Comparison of ENCODE assay signal across 17 cellular contexts in genomic region chr2:237717366-237718276, GRCh38.
DNase-seq lines count a peak whose midpoint lies in the region; TF ChIP-seq lines count a peak whose summit lies in the region.
"Had no signal": no experiment of that assay in that cellular context is flagged by ENCODE, and none has a peak within 500 bp of the region (broad histone marks: within the 10 kb centered on the region; RNA-seq: fewer than 3 reads in every experiment).

No MANE protein-coding gene starts in this region.

- POLR2A ChIA-PET in CD4-positive, alpha-beta memory T cell (lab: Charles Lee; ENCODE audit: partially characterized antibody): interaction anchor here (1.1 to 1.6 kb wide), 3 partner anchors 21 to 26 kb away, joined by 3 to 5 read pairs (median 3); no protein-coding TSS in a partner anchor
- POLR2A ChIA-PET in RWPE1 (lab: Yijun Ruan, JAX; ENCODE audit: low non-redundant PET): no interaction called here
- POLR2A ChIA-PET in OCI-LY7 (lab: Charles Lee): interaction anchor here (0.6 to 1.2 kb wide), 4 partner anchors 7 to 45 kb away, joined by 3 read pairs; no protein-coding TSS in a partner anchor

- H3K36me3 Mint-ChIP-seq in CD4-positive, alpha-beta memory T cell: peaks cover 15 to 58% of the 10 kb centered on the region in 2 donors
- peaks cover 15% of the 10 kb centered on the region for H3K36me3 Mint-ChIP-seq in endodermal cell (ENCODE audit: low read depth)
- H3K36me3 Mint-ChIP-seq in osteocyte (ENCODE audit: unreplicated experiment): peaks cover 9% of the 10 kb centered on the region

- H3K9me3 ChIP-seq in CD4-positive, alpha-beta memory T cell (ENCODE audit: control insufficient read depth in 1 of 2, low read length in 2 of 2): no peaks in the 10 kb centered on the region
- H3K9me3 ChIP-seq in endodermal cell (ENCODE audit: control insufficient read depth, low read length) (no peaks in the 10 kb centered on the region), hepatocyte (ENCODE audit: low read depth) (no peaks in the 10 kb centered on the region), OCI-LY7 (ENCODE audit: low read length) (no peaks in the 10 kb centered on the region)
- H3K9me3 ChIP-seq: lower lobe of right lung had no signal

- H3K27me3 ChIP-seq in CD4-positive, alpha-beta memory T cell (ENCODE audit: insufficient read depth, low read length): no peaks in the 10 kb centered on the region
- H3K27me3 ChIP-seq in endodermal cell (ENCODE audit: control insufficient read depth, insufficient read depth, low read length, poor library complexity, severe bottlenecking) (no peaks in the 10 kb centered on the region), hepatocyte (no peaks in the 10 kb centered on the region)

- H3K36me3 ChIP-seq in CD4-positive, alpha-beta memory T cell (ENCODE audit: insufficient read depth, low read length): no peaks in the 10 kb centered on the region
- H3K36me3 ChIP-seq in endodermal cell (ENCODE audit: control insufficient read depth, insufficient read depth, low read length) (peaks cover 64% of the 10 kb centered on the region), hepatocyte (replicated peaks; ENCODE audit: insufficient read depth, low read depth) (no peaks in the 10 kb centered on the region), OCI-LY7 (ENCODE audit: insufficient read depth, low read length) (peaks cover 84% of the 10 kb centered on the region)

- H3K27ac ChIP-seq in CD4-positive, alpha-beta memory T cell (ENCODE audit: low read depth, low read length): no peak overlapping the region
- H3K27ac ChIP-seq in RWPE1: peak overlapping the region; percentile 67
- no peak overlapping the region for H3K27ac ChIP-seq in endodermal cell (ENCODE audit: low read depth, low read length)
- H3K27ac ChIP-seq in hepatocyte: no peak overlapping the region
- H3K27ac ChIP-seq in OCI-LY7 (ENCODE audit: low read depth, low read length, poor library complexity, severe bottlenecking): no peak overlapping the region
- H3K27ac ChIP-seq: lower lobe of right lung had no signal

- WGBS in endodermal cell (ENCODE audit: insufficient coverage in 1 of 2, insufficient read length in 1 of 2), 2 experiments: 95% methylated on average over 19 to 22 of the region's 24 CpGs
- WGBS in hepatocyte (ENCODE audit: low lambda C conversion rate, missing lambda C conversion rate): 82% methylated on average over 24 of the region's 24 CpGs

- no peak overlapping the region for H3K9ac ChIP-seq in endodermal cell (ENCODE audit: extremely low read depth, low read length, poor library complexity, severe bottlenecking)

- H4K20me1 ChIP-seq in hepatocyte (ENCODE audit: insufficient read depth, poor library complexity, severe bottlenecking) (no peaks in the 10 kb centered on the region), OCI-LY7 (ENCODE audit: insufficient read depth, low read length) (peaks cover 5% of the 10 kb centered on the region; the same call in 1 of the 2 replicates)

- H3K27ac Mint-ChIP-seq in CD4-positive, alpha-beta memory T cell: peak overlapping the region in 5 of 7 donors; percentile 62 to 86 (median 73)
- H3K27ac Mint-ChIP-seq in endodermal cell (peak overlapping the region; percentile 24), osteocyte (ENCODE audit: unreplicated experiment) (peak overlapping the region; percentile 48)
- H3K27ac Mint-ChIP-seq: progenitor cell of endocrine pancreas had no signal

- no peak for TF ChIP-seq CTCF in RWPE1 (conservative IDR thresholded peaks at IDR 0.05; ENCODE audit: low read depth)
- no peak for TF ChIP-seq CTCF in endodermal cell (conservative IDR thresholded peaks at IDR 0.05)
- no peak for TF ChIP-seq CTCF in osteocyte (IDR thresholded peaks at IDR 0.05)
- TF ChIP-seq CTCF in hepatocyte (IDR thresholded peaks at IDR 0.05; ENCODE audit: poor library complexity): no peak
- TF ChIP-seq CTCF in OCI-LY7 (conservative IDR thresholded peaks at IDR 0.05; ENCODE audit: low read length): no peak

- DNase-seq in CD4-positive, alpha-beta memory T cell: no peak
- no peak for DNase-seq in RWPE1 (ENCODE audit: low spot score)
- peak; percentile 47 for DNase-seq in endodermal cell
- DNase-seq in osteocyte (ENCODE audit: extremely low spot score, unreplicated experiment): peak; percentile 75
- no peak for DNase-seq in NCI-H510A treated with DMSO at 0.1 percent for 48 hours (lab: John Stamatoyannopoulos, UW)
- no peak for DNase-seq in hepatocyte (ENCODE audit: low spot score)
- no peak for DNase-seq in OCI-LY7 (ENCODE audit: low spot score)
- no peak for DNase-seq in cortex of kidney (lab: John Stamatoyannopoulos, UW)
- DNase-seq: aorta; effector CD8-positive, alpha-beta T cell; GDM1; lower lobe of right lung; NCI-H1105; NCI-H446; stimulated activated CD4-positive, alpha-beta T cell treated with anti-CD3 and anti-CD28 coated beads, Interleukin-4, amount 100 ng/mL, for 4 hours had no signal

- intact Hi-C loops in CD4-positive, alpha-beta memory T cell (cut with micrococcal nuclease): no loop called here
- intact Hi-C loops in OCI-LY7 (cut with micrococcal nuclease; ENCODE audit: unreplicated experiment): no loop called here

- H3K79me2 ChIP-seq in hepatocyte (peaks cover 60% of the 10 kb centered on the region), OCI-LY7 (ENCODE audit: insufficient read depth, low read depth, low read length) (peaks cover 66% of the 10 kb centered on the region)

- no peak overlapping the region for H3K4me2 ChIP-seq in hepatocyte
- no peak overlapping the region for H3K4me2 ChIP-seq in OCI-LY7 (ENCODE audit: low read length)

- H3K9me3 Mint-ChIP-seq in CD4-positive, alpha-beta memory T cell: no peaks in the 10 kb centered on the region
- no peaks in the 10 kb centered on the region for H3K9me3 Mint-ChIP-seq in endodermal cell
- no peaks in the 10 kb centered on the region for H3K9me3 Mint-ChIP-seq in osteocyte (ENCODE audit: unreplicated experiment)
- H3K9me3 Mint-ChIP-seq: CD8-positive, alpha-beta T cell had no signal

- CTCF ChIA-PET in CD4-positive, alpha-beta memory T cell (lab: Charles Lee; ENCODE audit: partially characterized antibody): interaction anchor here (0.8 to 3.6 kb wide), 3 partner anchors 23 to 44 kb away, joined by 3 to 16 read pairs (median 3); no protein-coding TSS in a partner anchor
- CTCF ChIA-PET in RWPE1 (lab: Yijun Ruan, JAX): no interaction called here
- CTCF ChIA-PET in OCI-LY7 (lab: Charles Lee; ENCODE audit: unreplicated experiment): no interaction called here

- H3K4me1 Mint-ChIP-seq in CD4-positive, alpha-beta memory T cell: peaks cover 64 to 88% (median 77%) of the 10 kb centered on the region in 4 donors
- H3K4me1 Mint-ChIP-seq in endodermal cell: peaks cover 13% of the 10 kb centered on the region
- peaks cover 44% of the 10 kb centered on the region for H3K4me1 Mint-ChIP-seq in osteocyte (ENCODE audit: unreplicated experiment)

- H3K27me3 Mint-ChIP-seq in CD4-positive, alpha-beta memory T cell: no peaks in the 10 kb centered on the region
- H3K27me3 Mint-ChIP-seq in endodermal cell (ENCODE audit: insufficient read depth): no peaks in the 10 kb centered on the region
- no peaks in the 10 kb centered on the region for H3K27me3 Mint-ChIP-seq in osteocyte (ENCODE audit: unreplicated experiment)
- H3K27me3 Mint-ChIP-seq: progenitor cell of endocrine pancreas had no signal

- no peak overlapping the region for H3K4me3 Mint-ChIP-seq in CD4-positive, alpha-beta memory T cell
- H3K4me3 Mint-ChIP-seq in endodermal cell (no peak overlapping the region), osteocyte (ENCODE audit: unreplicated experiment) (no peak overlapping the region)
- H3K4me3 Mint-ChIP-seq: CD8-positive, alpha-beta T cell had no signal

- no peak overlapping the region for H3K4me3 ChIP-seq in CD4-positive, alpha-beta memory T cell (ENCODE audit: low read length in 2 of 2)
- no peak overlapping the region for H3K4me3 ChIP-seq in endodermal cell (ENCODE audit: low read length)
- no peak overlapping the region for H3K4me3 ChIP-seq in hepatocyte
- no peak overlapping the region for H3K4me3 ChIP-seq in OCI-LY7 (ENCODE audit: low read depth, low read length, poor library complexity, severe bottlenecking)
- H3K4me3 ChIP-seq: lower lobe of right lung had no signal

- no peaks in the 10 kb centered on the region for H3K9me2 ChIP-seq in hepatocyte (replicated peaks; ENCODE audit: insufficient read depth)
- H3K9me2 ChIP-seq in OCI-LY7 (ENCODE audit: insufficient read depth, low read length): no peaks in the 10 kb centered on the region

- H2AFZ ChIP-seq in hepatocyte: no peak overlapping the region
- H2AFZ ChIP-seq in OCI-LY7 (ENCODE audit: low read length): no peak overlapping the region

- H3K4me1 ChIP-seq in CD4-positive, alpha-beta memory T cell (ENCODE audit: insufficient read depth, low read length): peaks cover 38% of the 10 kb centered on the region
- H3K4me1 ChIP-seq in endodermal cell (ENCODE audit: control insufficient read depth, insufficient read depth, low read length) (no peaks in the 10 kb centered on the region), hepatocyte (ENCODE audit: insufficient read depth) (peaks cover 11% of the 10 kb centered on the region), OCI-LY7 (ENCODE audit: insufficient read depth, low read length, poor library complexity, severe bottlenecking) (peaks cover 3% of the 10 kb centered on the region)

- no TSS peak for BruUV-seq in OCI-LY7 (replicated peaks; lab: Mats Ljungman, UMichigan)

Comparison
In these comparisons a context has a peak if more than half of its experiments do, and no peak if none do; other contexts are left out.
1. DNase-seq: peak in endodermal cell (single experiment) and osteocyte (single experiment); none in CD4-positive, alpha-beta memory T cell (0 of 5), RWPE1 (single experiment), NCI-H510A treated with DMSO at 0.1 percent for 48 hours (single experiment), hepatocyte (single experiment), OCI-LY7 (single experiment) and cortex of kidney (single experiment).
2. Peak in every context shown above with its lines, with median percentiles within 50 percentile points of each other: H3K27ac Mint-ChIP-seq.